In the genomic region with DNA sequence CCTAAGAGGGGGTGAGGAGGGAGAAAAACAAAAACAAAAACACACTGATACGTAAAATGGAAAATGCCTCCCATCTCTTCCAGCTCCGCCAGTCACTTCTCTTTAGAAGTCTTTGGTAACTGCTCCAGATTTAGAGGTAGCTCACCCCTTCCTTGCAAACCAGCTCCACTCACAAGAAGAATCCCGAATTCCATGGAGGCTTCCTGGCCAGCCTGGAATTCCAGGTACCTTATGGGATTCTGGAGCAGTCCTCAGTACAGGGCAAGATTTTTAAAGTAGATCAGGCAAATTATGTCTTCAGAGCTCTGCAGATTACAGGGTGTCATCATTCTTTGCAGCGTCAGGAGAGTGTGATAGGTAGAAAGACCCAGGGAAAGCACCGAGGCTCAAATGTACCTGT, we compare ENCODE assay signal across 17 cellular contexts. TPM values are rescaled to one million over a fixed set of nuclear protein-coding genes. Genes with fewer than 3 reads are reported as not detected.
DNase-seq lines count a peak whose midpoint lies in the region; ATAC-seq and TF ChIP-seq lines count a peak whose summit lies in the region.
"Had no signal": no experiment of that assay in that cellular context is flagged by ENCODE, and none has a peak within 500 bp of the region (broad histone marks: within the 10 kb centered on the region; RNA-seq: fewer than 3 reads in every experiment).

No MANE protein-coding gene starts in this region.

- H2BK12ac ChIP-seq in H9 (ENCODE audit: insufficient read length, low read depth, low read length) = no peak overlapping the region

- H3K27me3 ChIP-seq in H9 (ENCODE audit: insufficient read depth, low read length) (no peaks in the 10 kb centered on the region), endodermal cell (ENCODE audit: control insufficient read depth, insufficient read depth, low read length, poor library complexity, severe bottlenecking) (no peaks in the 10 kb centered on the region), parathyroid adenoma (ENCODE audit: control insufficient read depth, insufficient read depth, low read length) (no peaks in the 10 kb centered on the region)
- H3K27me3 ChIP-seq: BLaER1 had no signal

- H2BK20ac ChIP-seq in H9 (ENCODE audit: low read depth, low read length, poor library complexity, severe bottlenecking) = no peak overlapping the region

- no peak overlapping the region for H2BK120ac ChIP-seq in H9 (ENCODE audit: low read depth, low read length, poor library complexity, severe bottlenecking)

- no peak overlapping the region for H3K14ac ChIP-seq in H9 (ENCODE audit: insufficient read depth, low read length)

- H3K27ac Mint-ChIP-seq in H9 (peak overlapping the region; percentile 9 to 94 (median 10); a peak in 5 of 7 replicates), endodermal cell (peak overlapping the region; percentile 20)
- no peak overlapping the region for H3K27ac Mint-ChIP-seq in activated T-cell treated with anti-CD3 and anti-CD28 coated beads, Interleukin-2, amount 50 U/mL, for 72 hours
- H3K27ac Mint-ChIP-seq: HFFc6 had no signal

- DNase-seq in H9 (no peak), endodermal cell (no peak), islet precursor cell (peak; percentile 60), NCI-H1048 (lab: John Stamatoyannopoulos, UW) (no peak), GF-D8 (lab: John Stamatoyannopoulos, UW) (no peak)
- no peak for DNase-seq in activated T-cell treated with anti-CD3 and anti-CD28 coated beads, Interleukin-2, amount 50 U/mL, for 72 hours
- DNase-seq: 8988T; CD4-positive, alpha-beta memory T cell; DMS153; GDM1; HFFc6 had no signal

- no peak overlapping the region for H2AFZ ChIP-seq in H9 (ENCODE audit: low read length)
- H2AFZ ChIP-seq in parathyroid adenoma = no peak overlapping the region

- H3K4ac ChIP-seq in H9 (ENCODE audit: low read depth, low read length) = no peak overlapping the region

- H3K9ac ChIP-seq in H9 (ENCODE audit: extremely low read depth, insufficient read length, low read length) = no peak overlapping the region
- H3K9ac ChIP-seq in endodermal cell (ENCODE audit: extremely low read depth, low read length, poor library complexity, severe bottlenecking) = no peak overlapping the region
- no peak overlapping the region for H3K9ac ChIP-seq in parathyroid adenoma
- H3K9ac ChIP-seq: BLaER1 had no signal

- H3K36me3 ChIP-seq in endodermal cell (ENCODE audit: control insufficient read depth, insufficient read depth, low read length) = no peaks in the 10 kb centered on the region
- no peaks in the 10 kb centered on the region for H3K36me3 ChIP-seq in parathyroid adenoma (ENCODE audit: control insufficient read depth, insufficient read depth, low read length)
- H3K36me3 ChIP-seq: BLaER1 had no signal

- H3K4me3 Mint-ChIP-seq in H9 (no peak overlapping the region), endodermal cell (no peak overlapping the region)
- no peak overlapping the region for H3K4me3 Mint-ChIP-seq in activated T-cell treated with anti-CD3 and anti-CD28 coated beads, Interleukin-2, amount 50 U/mL, for 72 hours
- H3K4me3 Mint-ChIP-seq: CD14-positive monocyte; CD4-positive, alpha-beta memory T cell; HFFc6 had no signal

- H3K18ac ChIP-seq in H9 (ENCODE audit: insufficient read length, low read depth, low read length) = no peak overlapping the region

- H4K5ac ChIP-seq in H9 (ENCODE audit: insufficient read length, low read depth, low read length) = no peak overlapping the region

- no peak overlapping the region for H2AK5ac ChIP-seq in H9 (ENCODE audit: insufficient read length, low read length)

- H3K9me3 Mint-ChIP-seq in H9 = no peaks in the 10 kb centered on the region; a peak in 1 of 5 replicates
- no peaks in the 10 kb centered on the region for H3K9me3 Mint-ChIP-seq in endodermal cell
- no peaks in the 10 kb centered on the region for H3K9me3 Mint-ChIP-seq in activated T-cell treated with anti-CD3 and anti-CD28 coated beads, Interleukin-2, amount 50 U/mL, for 72 hours
- H3K9me3 Mint-ChIP-seq: CD4-positive, alpha-beta memory T cell; HFFc6 had no signal

- H3K4me1 Mint-ChIP-seq in H9 = peaks cover 20 to 25% of the 10 kb centered on the region in 2 experiments
- H3K4me1 Mint-ChIP-seq in endodermal cell = peaks cover 16% of the 10 kb centered on the region
- peaks cover 5% of the 10 kb centered on the region for H3K4me1 Mint-ChIP-seq in activated T-cell treated with anti-CD3 and anti-CD28 coated beads, Interleukin-2, amount 50 U/mL, for 72 hours (ENCODE audit: low read depth)

- no peak overlapping the region for H3K4me2 ChIP-seq in H9 (ENCODE audit: insufficient read depth, insufficient read length, low read length)
- no peak overlapping the region for H3K4me2 ChIP-seq in parathyroid adenoma (ENCODE audit: low read length)
- H3K4me2 ChIP-seq: BLaER1 had no signal

- H3K9me3 ChIP-seq in H9 (ENCODE audit: control insufficient read depth, low read depth, low read length) = no peaks in the 10 kb centered on the region
- H3K9me3 ChIP-seq in endodermal cell (ENCODE audit: control insufficient read depth, low read length) = no peaks in the 10 kb centered on the region
- H3K9me3 ChIP-seq in parathyroid adenoma (ENCODE audit: control insufficient read depth, low read length) = no peaks in the 10 kb centered on the region

- H3K27ac ChIP-seq in H9 (ENCODE audit: insufficient read length, low read depth, low read length) (no peak overlapping the region), endodermal cell (ENCODE audit: low read depth, low read length) (no peak overlapping the region), parathyroid adenoma (peak overlapping the region; percentile 18)
- H3K27ac ChIP-seq: BLaER1, HL-60 had no signal

- H3K79me1 ChIP-seq in H9 (ENCODE audit: insufficient read depth, low read depth, low read length, poor library complexity, severe bottlenecking) = no peaks in the 10 kb centered on the region

- H3K79me2 ChIP-seq in H9 (ENCODE audit: insufficient read depth, low read length) = no peaks in the 10 kb centered on the region
- H3K79me2 ChIP-seq in parathyroid adenoma = peaks cover 7% of the 10 kb centered on the region

- H3K4me3 ChIP-seq in endodermal cell (ENCODE audit: low read length) (no peak overlapping the region), parathyroid adenoma (ENCODE audit: low read depth, low read length) (no peak overlapping the region)
- H3K4me3 ChIP-seq: BLaER1 had no signal

- H3K4me1 ChIP-seq in H9 (ENCODE audit: insufficient read depth, low read length) = peaks cover 3% of the 10 kb centered on the region; the same call in 1 of the 2 replicates
- H3K4me1 ChIP-seq in endodermal cell (ENCODE audit: control insufficient read depth, insufficient read depth, low read length) = no peaks in the 10 kb centered on the region
- H3K4me1 ChIP-seq in parathyroid adenoma = peaks cover 9% of the 10 kb centered on the region

- H3K23ac ChIP-seq in H9 (ENCODE audit: insufficient read length, low read depth, low read length) = no peak overlapping the region

- WGBS in H9 (ENCODE audit: extremely low coverage, insufficient read length, low lambda C conversion rate) = no CpG with 5 or more reads among the region's 5 CpGs
- WGBS in endodermal cell (ENCODE audit: insufficient coverage in 1 of 2, insufficient read length in 1 of 2), 2 experiments = 92 to 95% methylated on average over 4 to 5 of the region's 5 CpGs

- H3K56ac ChIP-seq in H9 (ENCODE audit: insufficient read length, low read depth, low read length) = no peak overlapping the region

- peaks cover 0 to 15% (median 0%) of the 10 kb centered on the region in 3 experiments; a peak in 4 of 7 replicates for H3K36me3 Mint-ChIP-seq in H9 (ENCODE audit: insufficient read depth in 1 of 3, low read depth in 3 of 3)
- H3K36me3 Mint-ChIP-seq in endodermal cell (ENCODE audit: low read depth) = peaks cover 4% of the 10 kb centered on the region
- no peaks in the 10 kb centered on the region for H3K36me3 Mint-ChIP-seq in activated T-cell treated with anti-CD3 and anti-CD28 coated beads, Interleukin-2, amount 50 U/mL, for 72 hours (ENCODE audit: insufficient read depth in 2 of 2)
- H3K36me3 Mint-ChIP-seq: CD14-positive monocyte had no signal

- peaks cover 10% of the 10 kb centered on the region for H3K23me2 ChIP-seq in H9 (ENCODE audit: insufficient read length, low read depth, low read length, poor library complexity, severe bottlenecking)

- H4K20me1 ChIP-seq in H9 (ENCODE audit: control insufficient read depth, insufficient read depth, insufficient read length) = no peaks in the 10 kb centered on the region
- H4K20me1 ChIP-seq: BLaER1 had no signal

- H4K91ac ChIP-seq in H9 (ENCODE audit: insufficient read length, low read depth, low read length) = no peak overlapping the region

- H2BK15ac ChIP-seq in H9 (ENCODE audit: low read depth, low read length) = no peak overlapping the region

- no peak for TF ChIP-seq CTCF in H9 (conservative IDR thresholded peaks at IDR 0.05)
- no peak for TF ChIP-seq CTCF in endodermal cell (conservative IDR thresholded peaks at IDR 0.05)
- TF ChIP-seq CTCF in parathyroid adenoma (IDR thresholded peaks at IDR 0.05) = no peak

- no peak overlapping the region for H3T11ph ChIP-seq in H9 (ENCODE audit: low read length)

- ATAC-seq in GM19324 (IDR thresholded peaks at IDR 0.05; ENCODE audit: low FRiP score, unreplicated experiment) = no peak
- no peak for ATAC-seq in activated T-cell treated with anti-CD3 and anti-CD28 coated beads, Interleukin-2, amount 50 U/mL, for 72 hours (replicated peaks in 1 of 2)
- ATAC-seq: HCT116 had no signal

- H4K8ac ChIP-seq in H9 (replicated peaks; ENCODE audit: insufficient read length, low read depth, low read length) = no peak overlapping the region

- H2BK5ac ChIP-seq in H9 (ENCODE audit: insufficient read length, low read length) = no peak overlapping the region

- H3K27me3 Mint-ChIP-seq in H9 (ENCODE audit: low read depth) (no peaks in the 10 kb centered on the region; the same call in 1 of the 2 replicates), endodermal cell (ENCODE audit: insufficient read depth) (no peaks in the 10 kb centered on the region)
- no peaks in the 10 kb centered on the region for H3K27me3 Mint-ChIP-seq in activated T-cell treated with anti-CD3 and anti-CD28 coated beads, Interleukin-2, amount 50 U/mL, for 72 hours (ENCODE audit: low read depth)
- H3K27me3 Mint-ChIP-seq: CD4-positive, alpha-beta memory T cell had no signal

RNA-seq across cellular contexts. Expression of gene STON1, which starts 4.8 kb away (rescaled TPM):
- total RNA-seq in H9 (2021) (4.9 and 5.5 TPM in 2 replicates), endodermal cell (10 to 100 TPM; 15.0 to 19.5 TPM)
- polyA plus RNA-seq in endodermal cell (2013, experiment 1 of 2) = 23.9 TPM
- polyA plus RNA-seq in endodermal cell (2013, experiment 2 of 2) = 24.2 TPM
- total RNA-seq in activated T-cell treated with anti-CD3 and anti-CD28 coated beads, Interleukin-2, amount 50 U/mL, for 72 hours = 1 to 10 TPM; 1.9 to 2.8 TPM
